Comparison of ENCODE assay signal across 7 cellular contexts in genomic region chr6:118551063-118551672, GRCh38. TPM values are rescaled to one million over a fixed set of nuclear protein-coding genes. Genes with fewer than 3 reads are reported as not detected.
A peak's percentile ranks its signal among the peaks of the same experiment; 100 is the strongest.
DNase-seq lines count a peak whose midpoint lies in the region; ATAC-seq, FAIRE-seq and TF ChIP-seq lines count a peak whose summit lies in the region.

No MANE protein-coding gene starts in this region.

- DNase-seq in HPDE6-E6E7 (ENCODE audit: extremely low spot score) (peak; percentile 12), OCI-LY7 (ENCODE audit: low spot score) (peak; percentile 51), choroid plexus epithelial cell (ENCODE audit: low read depth) (peak; percentile 87), lower lobe of right lung (no peak), upper lobe of right lung (no peak)

- H3K27me3 ChIP-seq in lower lobe of right lung (ENCODE audit: low read depth) (no peaks in the 10 kb centered on the region), upper lobe of right lung (no peaks in the 10 kb centered on the region)

- no peaks in the 10 kb centered on the region for H3K79me2 ChIP-seq in OCI-LY7 (ENCODE audit: insufficient read depth, low read depth, low read length)

- H3K9me2 ChIP-seq in OCI-LY7 (ENCODE audit: insufficient read depth, low read length), result no peaks in the 10 kb centered on the region

- peak; percentile 90 for FAIRE-seq in G401.6 (lab: Jason Lieb, UNC)

- H3K4me2 ChIP-seq in OCI-LY7 (ENCODE audit: low read length), result no peak overlapping the region

- H4K20me1 ChIP-seq in OCI-LY7 (ENCODE audit: insufficient read depth, low read length), result no peaks in the 10 kb centered on the region

- ATAC-seq in GM21390 (IDR thresholded peaks at IDR 0.05; ENCODE audit: unreplicated experiment), result peak; percentile 94
- ATAC-seq in lower lobe of right lung, result peak; percentile 72 to 82
- peak; percentile 87 for ATAC-seq in upper lobe of right lung

- TF ChIP-seq CTCF in OCI-LY7 (conservative IDR thresholded peaks at IDR 0.05; ENCODE audit: low read length) (peak; percentile 83), choroid plexus epithelial cell (conservative IDR thresholded peaks at IDR 0.05; ENCODE audit: low read depth, low read length) (peak; percentile 70), lower lobe of right lung (IDR thresholded peaks at IDR 0.05) (peak; percentile 53), upper lobe of right lung (IDR thresholded peaks at IDR 0.05) (peak; percentile 50)

- H3K4me1 ChIP-seq in OCI-LY7 (ENCODE audit: insufficient read depth, low read length, poor library complexity, severe bottlenecking) (no peaks in the 10 kb centered on the region), lower lobe of right lung (peaks cover 7% of the 10 kb centered on the region), upper lobe of right lung (no peaks in the 10 kb centered on the region)

- no peak overlapping the region for H3K27ac ChIP-seq in OCI-LY7 (ENCODE audit: low read depth, low read length, poor library complexity, severe bottlenecking)
- H3K27ac ChIP-seq in lower lobe of right lung, result no peak overlapping the region
- H3K27ac ChIP-seq in upper lobe of right lung, result no peak overlapping the region

- H3K36me3 ChIP-seq in OCI-LY7 (ENCODE audit: insufficient read depth, low read length) (no peaks in the 10 kb centered on the region), lower lobe of right lung (no peaks in the 10 kb centered on the region), upper lobe of right lung (no peaks in the 10 kb centered on the region)

- intact Hi-C loops in OCI-LY7 (cut with micrococcal nuclease; ENCODE audit: unreplicated experiment) (loop anchor here (1.0 to 2.0 kb wide), 2 partner anchors 268 to 575 kb away; no protein-coding TSS in a partner anchor), lower lobe of right lung (cut with DNase I) (no loop called here), upper lobe of right lung (cut with DNase I) (no loop called here)

- H3K9me3 ChIP-seq in OCI-LY7 (ENCODE audit: low read length) (no peaks in the 10 kb centered on the region), lower lobe of right lung (no peaks in the 10 kb centered on the region), upper lobe of right lung (no peaks in the 10 kb centered on the region)

- BruUV-seq in OCI-LY7 (replicated peaks; lab: Mats Ljungman, UMichigan), result no TSS peak

- POLR2A ChIA-PET in OCI-LY7 (lab: Charles Lee), result interaction anchor here (0.9 kb wide), 1 partner anchor 83 kb away, joined by 3 read pairs; no protein-coding TSS in a partner anchor

- no peak overlapping the region for H2AFZ ChIP-seq in OCI-LY7 (ENCODE audit: low read length)

- no peak overlapping the region for H3K4me3 ChIP-seq in OCI-LY7 (ENCODE audit: low read depth, low read length, poor library complexity, severe bottlenecking)
- H3K4me3 ChIP-seq in choroid plexus epithelial cell (ENCODE audit: low read depth, low read length), result no peak overlapping the region
- H3K4me3 ChIP-seq in lower lobe of right lung, result no peak overlapping the region
- H3K4me3 ChIP-seq in upper lobe of right lung, result no peak overlapping the region

- CTCF ChIA-PET in OCI-LY7 (lab: Charles Lee; ENCODE audit: unreplicated experiment), result no interaction called here

RNA-seq across cellular contexts. Expression of gene PLN, which starts 3.1 kb away (rescaled TPM):
- not detected in 2 replicates for total RNA-seq in OCI-LY7 (2014; rRNA removed; shearing (Covaris generic))
- not detected in 2 replicates for total RNA-seq in OCI-LY7 (2022)
- 7.5 TPM for total RNA-seq in lower lobe of right lung
- 5.8 TPM for total RNA-seq in upper lobe of right lung

Comparison
In these comparisons a context has a peak if more than half of its experiments do, and no peak if none do; other contexts are left out.
1. DNase-seq: peak in HPDE6-E6E7 (single experiment), OCI-LY7 (single experiment) and choroid plexus epithelial cell (single experiment); none in lower lobe of right lung (single experiment) and upper lobe of right lung (single experiment).
2. Peak in every context shown above with its lines, with median percentiles within 50 percentile points of each other: ATAC-seq and CTCF ChIP-seq.